Comparison of ENCODE assay signal across 14 cellular contexts in the genomic region with DNA sequence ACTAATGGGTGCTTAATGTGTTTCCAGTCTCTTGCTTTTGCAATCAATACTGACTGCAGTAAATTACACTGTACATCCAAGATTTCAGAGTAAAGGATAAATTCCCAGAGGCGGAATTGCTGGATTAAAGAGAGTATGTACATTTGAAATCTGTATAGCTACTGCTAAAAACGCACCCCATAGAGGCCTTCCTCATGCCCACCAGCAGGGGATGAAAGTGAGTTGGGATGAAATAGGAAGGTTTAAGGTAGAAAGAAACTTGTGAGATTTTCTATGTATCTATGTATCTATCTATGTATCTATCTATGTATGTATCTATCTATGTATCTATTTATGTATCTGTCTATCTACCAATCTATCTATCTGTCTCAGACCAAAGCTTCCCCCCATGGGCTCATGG. TPM values are rescaled to one million over a fixed set of nuclear protein-coding genes. Genes with fewer than 3 reads are reported as not detected.
DNase-seq lines count a peak whose midpoint lies in the region; ATAC-seq and TF ChIP-seq lines count a peak whose summit lies in the region.
"Had no signal": no experiment of that assay in that cellular context is flagged by ENCODE, and none has a peak within 500 bp of the region (broad histone marks: within the 10 kb centered on the region; RNA-seq: fewer than 3 reads in every experiment).

No MANE protein-coding gene starts in this region.

- H3K4me3 ChIP-seq in AG09309 (ENCODE audit: control insufficient read depth, low read depth, low read length) (no peak overlapping the region), GM23248 (no peak overlapping the region), RWPE2 (ENCODE audit: severe bottlenecking) (no peak overlapping the region), fibroblast of villous mesenchyme (ENCODE audit: low read depth, low read length) (no peak overlapping the region)
- H3K4me3 ChIP-seq: HAP-1 had no signal

- no peak overlapping the region for H2AFZ ChIP-seq in GM23248
- H2AFZ ChIP-seq: parathyroid adenoma had no signal

- peak; percentile 47 for TF ChIP-seq CTCF in AG09309 (IDR thresholded peaks at IDR 0.05; ENCODE audit: control insufficient read depth, insufficient read depth, low read depth, low read length, missing control alignments)
- TF ChIP-seq CTCF in RWPE2 (IDR thresholded peaks at IDR 0.05; ENCODE audit: poor library complexity, severe bottlenecking), result peak; percentile 26
- TF ChIP-seq CTCF in fibroblast of villous mesenchyme (IDR thresholded peaks at IDR 0.05; ENCODE audit: insufficient read depth, low read depth, low read length), result peak; percentile 54

- 82 to 90% methylated on average over 2 of the region's 2 CpGs for WGBS in GM23248 (ENCODE audit: low coverage in 1 of 2, low lambda C conversion rate in 2 of 2, missing lambda C conversion rate in 2 of 2), 2 experiments

- no peaks in the 10 kb centered on the region for H4K20me1 ChIP-seq in GM23248 (ENCODE audit: insufficient read depth)

- no peaks in the 10 kb centered on the region for H3F3A ChIP-seq in GM23248 (ENCODE audit: insufficient read depth)

- no peak overlapping the region for H3K4me2 ChIP-seq in GM23248 (ENCODE audit: unreplicated experiment)

- no peaks in the 10 kb centered on the region for H3K9me2 ChIP-seq in GM23248 (ENCODE audit: insufficient read depth)

- no peaks in the 10 kb centered on the region for H3K79me2 ChIP-seq in GM23248 (ENCODE audit: insufficient read depth)
- H3K79me2 ChIP-seq: parathyroid adenoma had no signal

- no peaks in the 10 kb centered on the region for H3K4me1 ChIP-seq in GM23248 (ENCODE audit: insufficient read depth)
- H3K4me1 ChIP-seq in RWPE2 (ENCODE audit: insufficient read depth, poor library complexity, severe bottlenecking), result no peaks in the 10 kb centered on the region
- H3K4me1 ChIP-seq: HAP-1, parathyroid adenoma had no signal

- H3K9me3 ChIP-seq in GM23248 (ENCODE audit: low read depth), result no peaks in the 10 kb centered on the region
- no peaks in the 10 kb centered on the region for H3K9me3 ChIP-seq in RWPE2 (ENCODE audit: severe bottlenecking)
- H3K9me3 ChIP-seq: HAP-1 had no signal

- H3K27ac ChIP-seq in GM23248 (no peak overlapping the region), RWPE2 (ENCODE audit: poor library complexity, severe bottlenecking) (no peak overlapping the region)
- H3K27ac ChIP-seq: parathyroid adenoma had no signal

- H3K27me3 ChIP-seq in GM23248 (replicated peaks; ENCODE audit: insufficient read depth) (no peaks in the 10 kb centered on the region), RWPE2 (ENCODE audit: insufficient read depth, poor library complexity, severe bottlenecking) (no peaks in the 10 kb centered on the region)

- in situ Hi-C loops in GM23248 (cut with MboI), result no loop called here

- DNase-seq in AG09309 (ENCODE audit: low read depth), result no peak
- DNase-seq in GM23248, result peak; percentile 30
- DNase-seq in RWPE2 (ENCODE audit: low spot score), result no peak
- no peak for DNase-seq in fibroblast of villous mesenchyme (ENCODE audit: low read depth)
- no peak for DNase-seq in HuH-7.5 (ENCODE audit: low spot score)
- no peak for DNase-seq in stimulated activated naive CD4-positive, alpha-beta T cell (lab: John Stamatoyannopoulos, UW)
- DNase-seq: activated CD4-positive, alpha-beta memory T cell treated with anti-CD3 and anti-CD28 coated beads, Interleukin-2, amount 10 ng/mL, durations not matched to agents 7 days and 5 days; activated effector memory CD4-positive, alpha-beta T cell treated with Interleukin-2 at 50 U/mL for 16 hours; CD4-positive, alpha-beta T cell; stimulated activated naive B cell treated with anti-CD40 and anti-IgM and Interleukin-4, amounts not matched to agents 10 μg/mL and 1 μg/mL and 100 μg/mL, for 72 hours had no signal

- H3K36me3 ChIP-seq in GM23248 (ENCODE audit: low read depth) (no peaks in the 10 kb centered on the region), RWPE2 (ENCODE audit: low read depth) (peaks cover 7% of the 10 kb centered on the region)
- H3K36me3 ChIP-seq: HAP-1 had no signal

- H3K9ac ChIP-seq in GM23248, result no peak overlapping the region
- H3K9ac ChIP-seq: parathyroid adenoma had no signal

- ATAC-seq in RWPE2 (ENCODE audit: low read depth) (no peak), GM21515 (IDR thresholded peaks at IDR 0.05; ENCODE audit: unreplicated experiment) (no peak), HG02588 (IDR thresholded peaks at IDR 0.05; ENCODE audit: unreplicated experiment) (no peak)
- ATAC-seq: stimulated activated naive B cell treated with anti-CD40 and anti-IgM and Interleukin-4, amounts not matched to agents 10 μg/mL and 1 μg/mL and 100 μg/mL, for 72 hours had no signal

RNA-seq across cellular contexts. Expression of a gene that starts 28.4 kb away (rescaled TPM):
- 14.6 and 26.3 TPM in 2 replicates for total RNA-seq in GM23248 (2014; rRNA removed; shearing (Covaris generic))
- polyA plus RNA-seq in GM23248 (2016; fragmentation: Nextera tagmentation; extraction: Ambion mirVana), result 13.1 and 14.3 TPM in 2 replicates
- 11.7 and 23.2 TPM in 2 replicates for total RNA-seq in fibroblast of villous mesenchyme
